ENCODE assay signal across 24 cellular contexts in genomic region chr4:37631551-37631950, GRCh38. TPM values are rescaled to one million over a fixed set of nuclear protein-coding genes. Genes with fewer than 3 reads are reported as not detected.
DNase-seq lines count a peak whose midpoint lies in the region; ATAC-seq and TF ChIP-seq lines count a peak whose summit lies in the region.
"Had no signal": no experiment of that assay in that cellular context is flagged by ENCODE, and none has a peak within 500 bp of the region (broad histone marks: within the 10 kb centered on the region; RNA-seq: fewer than 3 reads in every experiment).

No MANE protein-coding gene starts in this region.

- no peaks in the 10 kb centered on the region for H3K4me1 ChIP-seq in prostate gland (replicated peaks)
- H3K4me1 ChIP-seq: HAP-1 had no signal

- no peaks in the 10 kb centered on the region for H3K36me3 ChIP-seq in prostate gland

- TF ChIP-seq CTCF in astrocyte of the cerebellum (IDR thresholded peaks at IDR 0.05; ENCODE audit: low read depth, low read length, missing control alignments) (no peak), fibroblast of the aortic adventitia (IDR thresholded peaks at IDR 0.05; ENCODE audit: insufficient read depth, low read length) (no peak), prostate gland (IDR thresholded peaks at IDR 0.05) (no peak)

- no peak for TF ChIP-seq POLR2A in prostate gland (IDR thresholded peaks at IDR 0.05)

- in situ Hi-C loops in astrocyte of the cerebellum (cut with HindIII; ENCODE audit: low sequenced_read_pairs) = no loop called here

- H3K27me3 ChIP-seq in prostate gland (replicated peaks; ENCODE audit: insufficient read depth) = no peaks in the 10 kb centered on the region

- intact Hi-C loops in prostate gland (cut with DNase I) = loop anchor here (5.0 kb wide), 1 partner anchor 56 kb away; the partner anchor contains the start of gene RELL1

- ATAC-seq in HG02610 (IDR thresholded peaks at IDR 0.05; ENCODE audit: unreplicated experiment) = no peak
- ATAC-seq in HG03520 (IDR thresholded peaks at IDR 0.05; ENCODE audit: unreplicated experiment) = no peak
- ATAC-seq: sciatic nerve had no signal

- H3K4me3 ChIP-seq in astrocyte of the cerebellum (ENCODE audit: low read depth, low read length) = no peak overlapping the region
- no peak overlapping the region for H3K4me3 ChIP-seq in fibroblast of the aortic adventitia (ENCODE audit: low read depth, low read length)
- no peak overlapping the region for H3K4me3 ChIP-seq in prostate gland
- H3K4me3 ChIP-seq: HAP-1, lung had no signal

- no peaks in the 10 kb centered on the region for H3K9me3 ChIP-seq in prostate gland
- H3K9me3 ChIP-seq: HAP-1 had no signal

- DNase-seq in AG08395 (ENCODE audit: low spot score) (peak; percentile 23), astrocyte of the cerebellum (ENCODE audit: low read depth) (peak; percentile 62), fibroblast of the aortic adventitia (ENCODE audit: low read depth) (peak; percentile 67), prostate gland (ENCODE audit: low spot score) (peak; percentile 40), NOMO-1 treated with dmso at 0.1 percent for 144 hours (lab: John Stamatoyannopoulos, UW; ENCODE audit: unreplicated experiment) (no peak)
- DNase-seq in stimulated activated naive CD4-positive, alpha-beta T cell treated with Interleukin-2 at 50 U/mL for 16 hours (lab: John Stamatoyannopoulos, UW) = no peak
- DNase-seq: activated CD4-positive, alpha-beta T cell treated with anti-CD3 and anti-CD28 coated beads, Interleukin-2, amount 50 U/mL, for 48 hours; activated naive CD4-positive, alpha-beta T cell; activated T-cell treated with anti-CD3 and anti-CD28 coated beads for 4 hours; aorta; CD4-positive, CD25-positive, alpha-beta regulatory T cell; cortex of kidney; DMS153; NCI-H1436; NCI-H69; occipital lobe; SIG-M5; stimulated activated CD4-positive, alpha-beta T cell treated with anti-CD3 and anti-CD28 coated beads, Interleukin-2, amount 100 ng/mL, for 24 hours had no signal

- 16% methylated on average over 2 of the region's 2 CpGs for WGBS in prostate gland

- no peak overlapping the region for H3K27ac ChIP-seq in prostate gland
- H3K27ac ChIP-seq: HL-60 had no signal

RNA-seq across cellular contexts. Expression of gene RELL1, which starts 54.6 kb away (rescaled TPM):
- total RNA-seq in fibroblast of the aortic adventitia (ENCODE audit: low replicate concordance) (21.3 and 65.7 TPM in 2 replicates), prostate gland (10 to 100 TPM; 18.9 to 26.2 TPM)

Comparison
In these comparisons a context has a peak if more than half of its experiments do, and no peak if none do; other contexts are left out.
1. DNase-seq: peak in AG08395 (single experiment), astrocyte of the cerebellum (single experiment), fibroblast of the aortic adventitia (single experiment) and prostate gland (single experiment); none in NOMO-1 treated with dmso at 0.1 percent for 144 hours (single experiment) and stimulated activated naive CD4-positive, alpha-beta T cell treated with Interleukin-2 at 50 U/mL for 16 hours (single experiment).